ENCODE assay signal across 1 cellular context in the genomic region with DNA sequence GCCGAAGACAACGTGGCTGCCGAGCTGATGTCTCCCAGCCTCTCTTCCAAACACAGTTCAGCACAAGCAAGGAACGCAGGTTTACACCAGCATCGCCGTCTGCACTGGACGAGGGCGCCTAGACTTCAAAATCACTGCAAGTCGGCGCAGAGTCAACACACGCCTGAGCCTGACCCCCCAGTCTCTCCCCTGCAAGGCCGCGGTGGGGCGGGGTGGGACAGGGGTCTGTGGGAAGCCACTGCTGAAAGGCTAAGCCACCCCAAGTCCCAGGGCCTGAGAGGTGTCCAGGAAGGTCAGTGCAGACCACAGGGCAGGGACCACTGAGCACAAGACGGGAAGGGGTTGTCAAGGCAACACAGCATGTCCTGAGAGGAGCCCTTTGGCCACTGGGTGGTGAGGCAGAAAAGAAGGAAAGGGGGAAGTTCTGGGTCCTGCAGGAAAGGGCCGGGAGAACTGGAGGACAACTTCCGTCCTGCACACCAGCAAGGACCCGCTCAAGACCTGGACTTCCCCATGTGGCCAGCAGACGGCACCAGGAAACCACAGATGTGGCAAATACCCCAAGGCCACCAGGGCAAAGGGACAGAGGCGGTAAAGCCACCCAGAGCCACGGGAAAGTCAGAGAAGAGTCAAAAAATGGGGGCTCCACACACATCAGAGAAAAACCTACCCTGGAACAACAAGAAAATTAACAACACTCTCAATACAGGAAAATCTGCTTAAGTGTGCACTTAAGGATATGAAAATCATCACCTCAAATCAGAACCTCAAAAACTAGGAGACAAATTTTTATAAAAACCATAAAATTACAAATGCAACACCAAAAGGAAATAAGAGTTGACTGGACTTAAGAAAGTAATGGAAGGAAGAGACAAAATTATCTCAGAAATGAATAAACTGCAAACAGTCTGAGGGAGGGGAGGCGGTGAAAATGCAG.
TF ChIP-seq lines count a peak whose summit lies in the region.

No MANE protein-coding gene starts in this region.

TF ChIP-seq in HepG2, 621 proteins besides CTCF, POLR2A, EP300 and RAD21 (continued from another document and continues in another):
- TF ChIP-seq ZNF572 (CRISPR knock-in tag; IDR thresholded peaks at IDR 0.05), result no peak
- no peak for TF ChIP-seq POLR2AphosphoS2 (IDR thresholded peaks at IDR 0.05; ENCODE audit: low read depth, low read length)
- TF ChIP-seq, protein P1, sequence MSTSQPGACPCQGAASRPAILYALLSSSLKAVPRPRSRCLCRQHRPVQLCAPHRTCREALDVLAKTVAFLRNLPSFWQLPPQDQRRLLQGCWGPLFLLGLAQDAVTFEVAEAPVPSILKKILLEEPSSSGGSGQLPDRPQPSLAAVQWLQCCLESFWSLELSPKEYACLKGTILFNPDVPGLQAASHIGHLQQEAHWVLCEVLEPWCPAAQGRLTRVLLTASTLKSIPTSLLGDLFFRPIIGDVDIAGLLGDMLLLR (CRISPR knock-in tag; IDR thresholded peaks at IDR 0.05), result peak; percentile 47; the same call in 1 of the 2 replicates
- no peak for TF ChIP-seq MTF2 (CRISPR knock-in tag; IDR thresholded peaks at IDR 0.05; ENCODE audit: borderline replicate concordance)
- no peak for TF ChIP-seq SNAPC2 (CRISPR knock-in tag; IDR thresholded peaks at IDR 0.05)
- no peak for TF ChIP-seq ZNF670 (CRISPR knock-in tag; IDR thresholded peaks at IDR 0.05; ENCODE audit: borderline replicate concordance)
- peak; percentile 77 for TF ChIP-seq TEAD3 (CRISPR knock-in tag; optimal IDR thresholded peaks at IDR 0.05; ENCODE audit: borderline replicate concordance)
- no peak for TF ChIP-seq BRD4 (CRISPR knock-in tag; IDR thresholded peaks at IDR 0.05)
- no peak for TF ChIP-seq RBM39 (IDR thresholded peaks at IDR 0.05; ENCODE audit: low read depth, low read length, poor library complexity, severe bottlenecking)
- TF ChIP-seq MLLT10 (CRISPR knock-in tag; IDR thresholded peaks at IDR 0.05), result no peak
- TF ChIP-seq SMAD3 (CRISPR knock-in tag; IDR thresholded peaks at IDR 0.05), result no peak
- no peak for TF ChIP-seq ZSCAN21 (CRISPR knock-in tag; IDR thresholded peaks at IDR 0.05; ENCODE audit: borderline replicate concordance)
- peak; percentile 51; the same call in 1 of the 2 replicates for TF ChIP-seq KDM2A (CRISPR knock-in tag; IDR thresholded peaks at IDR 0.05; ENCODE audit: borderline replicate concordance, low read depth)
- TF ChIP-seq, protein P2, sequence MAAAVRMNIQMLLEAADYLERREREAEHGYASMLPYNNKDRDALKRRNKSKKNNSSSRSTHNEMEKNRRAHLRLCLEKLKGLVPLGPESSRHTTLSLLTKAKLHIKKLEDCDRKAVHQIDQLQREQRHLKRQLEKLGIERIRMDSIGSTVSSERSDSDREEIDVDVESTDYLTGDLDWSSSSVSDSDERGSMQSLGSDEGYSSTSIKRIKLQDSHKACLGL (CRISPR knock-in tag; IDR thresholded peaks at IDR 0.05), result peak; percentile 71; the same call in 1 of the 2 replicates
- TF ChIP-seq BORCS8-MEF2B (CRISPR knock-in tag; IDR thresholded peaks at IDR 0.05), result no peak
- TF ChIP-seq ZNF333 (CRISPR knock-in tag; IDR thresholded peaks at IDR 0.05; ENCODE audit: borderline replicate concordance), result peak; percentile 78; the same call in 1 of the 2 replicates
- TF ChIP-seq, protein P3, sequence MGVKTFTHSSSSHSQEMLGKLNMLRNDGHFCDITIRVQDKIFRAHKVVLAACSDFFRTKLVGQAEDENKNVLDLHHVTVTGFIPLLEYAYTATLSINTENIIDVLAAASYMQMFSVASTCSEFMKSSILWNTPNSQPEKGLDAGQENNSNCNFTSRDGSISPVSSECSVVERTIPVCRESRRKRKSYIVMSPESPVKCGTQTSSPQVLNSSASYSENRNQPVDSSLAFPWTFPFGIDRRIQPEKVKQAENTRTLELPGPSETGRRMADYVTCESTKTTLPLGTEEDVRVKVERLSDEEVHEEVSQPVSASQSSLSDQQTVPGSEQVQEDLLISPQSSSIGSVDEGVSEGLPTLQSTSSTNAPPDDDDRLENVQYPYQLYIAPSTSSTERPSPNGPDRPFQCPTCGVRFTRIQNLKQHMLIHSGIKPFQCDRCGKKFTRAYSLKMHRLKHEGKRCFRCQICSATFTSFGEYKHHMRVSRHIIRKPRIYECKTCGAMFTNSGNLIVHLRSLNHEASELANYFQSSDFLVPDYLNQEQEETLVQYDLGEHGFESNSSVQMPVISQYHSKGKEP (CRISPR knock-in tag; IDR thresholded peaks at IDR 0.05), result no peak
- no peak for TF ChIP-seq ETV6 (CRISPR knock-in tag; conservative IDR thresholded peaks at IDR 0.05)
- TF ChIP-seq MIER2 (CRISPR knock-in tag; IDR thresholded peaks at IDR 0.05), result no peak
- TF ChIP-seq DNMT1 (CRISPR knock-in tag; IDR thresholded peaks at IDR 0.05), result no peak
- TF ChIP-seq DR1 (CRISPR knock-in tag; IDR thresholded peaks at IDR 0.05), result no peak
- TF ChIP-seq FOXC1 (CRISPR knock-in tag; IDR thresholded peaks at IDR 0.05; ENCODE audit: borderline replicate concordance), result 0 out of 2 replicates have a peak, but pooled peaks have one; percentile 36
- no peak for TF ChIP-seq RXRB (CRISPR knock-in tag; IDR thresholded peaks at IDR 0.05; ENCODE audit: borderline replicate concordance)
- no peak for TF ChIP-seq ZFP36L1 (CRISPR knock-in tag; IDR thresholded peaks at IDR 0.05)
- no peak for TF ChIP-seq ZNF672 (CRISPR knock-in tag; IDR thresholded peaks at IDR 0.05)
- TF ChIP-seq ZNF225 (CRISPR knock-in tag; IDR thresholded peaks at IDR 0.05), result no peak
- no peak for TF ChIP-seq ZNF652 (CRISPR knock-in tag; IDR thresholded peaks at IDR 0.05; ENCODE audit: borderline replicate concordance, low read depth)
- TF ChIP-seq SP140L (CRISPR knock-in tag; IDR thresholded peaks at IDR 0.05; ENCODE audit: borderline replicate concordance), result no peak
- no peak for TF ChIP-seq HNF4G (IDR thresholded peaks at IDR 0.05; ENCODE audit: borderline replicate concordance, low read depth, low read length)
- TF ChIP-seq HNF4G (CRISPR knock-in tag; IDR thresholded peaks at IDR 0.05; ENCODE audit: borderline replicate concordance, low read depth), result no peak
- no peak for TF ChIP-seq RAD51 (IDR thresholded peaks at IDR 0.05; ENCODE audit: borderline replicate concordance)
- TF ChIP-seq NFE2 (CRISPR knock-in tag; IDR thresholded peaks at IDR 0.05), result no peak
- no peak for TF ChIP-seq ZNF558 (CRISPR knock-in tag; IDR thresholded peaks at IDR 0.05; ENCODE audit: borderline replicate concordance)
- TF ChIP-seq, protein P4, sequence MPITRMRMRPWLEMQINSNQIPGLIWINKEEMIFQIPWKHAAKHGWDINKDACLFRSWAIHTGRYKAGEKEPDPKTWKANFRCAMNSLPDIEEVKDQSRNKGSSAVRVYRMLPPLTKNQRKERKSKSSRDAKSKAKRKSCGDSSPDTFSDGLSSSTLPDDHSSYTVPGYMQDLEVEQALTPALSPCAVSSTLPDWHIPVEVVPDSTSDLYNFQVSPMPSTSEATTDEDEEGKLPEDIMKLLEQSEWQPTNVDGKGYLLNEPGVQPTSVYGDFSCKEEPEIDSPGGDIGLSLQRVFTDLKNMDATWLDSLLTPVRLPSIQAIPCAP (CRISPR knock-in tag; IDR thresholded peaks at IDR 0.05; ENCODE audit: low read depth), result no peak
- TF ChIP-seq ZMYM3 (CRISPR knock-in tag; IDR thresholded peaks at IDR 0.05), result no peak
- TF ChIP-seq, protein P5, sequence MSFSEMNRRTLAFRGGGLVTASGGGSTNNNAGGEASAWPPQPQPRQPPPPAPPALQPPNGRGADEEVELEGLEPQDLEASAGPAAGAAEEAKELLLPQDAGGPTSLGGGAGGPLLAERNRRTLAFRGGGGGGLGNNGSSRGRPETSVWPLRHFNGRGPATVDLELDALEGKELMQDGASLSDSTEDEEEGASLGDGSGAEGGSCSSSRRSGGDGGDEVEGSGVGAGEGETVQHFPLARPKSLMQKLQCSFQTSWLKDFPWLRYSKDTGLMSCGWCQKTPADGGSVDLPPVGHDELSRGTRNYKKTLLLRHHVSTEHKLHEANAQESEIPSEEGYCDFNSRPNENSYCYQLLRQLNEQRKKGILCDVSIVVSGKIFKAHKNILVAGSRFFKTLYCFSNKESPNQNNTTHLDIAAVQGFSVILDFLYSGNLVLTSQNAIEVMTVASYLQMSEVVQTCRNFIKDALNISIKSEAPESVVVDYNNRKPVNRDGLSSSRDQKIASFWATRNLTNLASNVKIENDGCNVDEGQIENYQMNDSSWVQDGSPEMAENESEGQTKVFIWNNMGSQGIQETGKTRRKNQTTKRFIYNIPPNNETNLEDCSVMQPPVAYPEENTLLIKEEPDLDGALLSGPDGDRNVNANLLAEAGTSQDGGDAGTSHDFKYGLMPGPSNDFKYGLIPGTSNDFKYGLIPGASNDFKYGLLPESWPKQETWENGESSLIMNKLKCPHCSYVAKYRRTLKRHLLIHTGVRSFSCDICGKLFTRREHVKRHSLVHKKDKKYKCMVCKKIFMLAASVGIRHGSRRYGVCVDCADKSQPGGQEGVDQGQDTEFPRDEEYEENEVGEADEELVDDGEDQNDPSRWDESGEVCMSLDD (CRISPR knock-in tag; IDR thresholded peaks at IDR 0.05; ENCODE audit: borderline replicate concordance), result no peak
- no peak for TF ChIP-seq CCAR2 (optimal IDR thresholded peaks at IDR 0.05; ENCODE audit: low read depth, low read length)
- no peak for TF ChIP-seq ZNF607 (CRISPR knock-in tag; IDR thresholded peaks at IDR 0.05; ENCODE audit: borderline replicate concordance)
- TF ChIP-seq CAMTA2 (CRISPR knock-in tag; IDR thresholded peaks at IDR 0.05; ENCODE audit: borderline replicate concordance), result peak; percentile 51; the same call in 1 of the 2 replicates
- 0 out of 2 replicates have a peak, but pooled peaks have one; percentile 51 for TF ChIP-seq ZNF577 (CRISPR knock-in tag; IDR thresholded peaks at IDR 0.05; ENCODE audit: borderline replicate concordance, low read depth)
- no peak for TF ChIP-seq FOXM1 (CRISPR knock-in tag; IDR thresholded peaks at IDR 0.05)
- TF ChIP-seq RXRA (CRISPR knock-in tag; IDR thresholded peaks at IDR 0.05), result no peak
- TF ChIP-seq, protein P6, sequence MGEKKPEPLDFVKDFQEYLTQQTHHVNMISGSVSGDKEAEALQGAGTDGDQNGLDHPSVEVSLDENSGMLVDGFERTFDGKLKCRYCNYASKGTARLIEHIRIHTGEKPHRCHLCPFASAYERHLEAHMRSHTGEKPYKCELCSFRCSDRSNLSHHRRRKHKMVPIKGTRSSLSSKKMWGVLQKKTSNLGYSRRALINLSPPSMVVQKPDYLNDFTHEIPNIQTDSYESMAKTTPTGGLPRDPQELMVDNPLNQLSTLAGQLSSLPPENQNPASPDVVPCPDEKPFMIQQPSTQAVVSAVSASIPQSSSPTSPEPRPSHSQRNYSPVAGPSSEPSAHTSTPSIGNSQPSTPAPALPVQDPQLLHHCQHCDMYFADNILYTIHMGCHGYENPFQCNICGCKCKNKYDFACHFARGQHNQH (CRISPR knock-in tag; IDR thresholded peaks at IDR 0.05), result no peak
- TF ChIP-seq GABPA (IDR thresholded peaks at IDR 0.05; ENCODE audit: low read depth, low read length), result no peak
- TF ChIP-seq GABPA (CRISPR knock-in tag; IDR thresholded peaks at IDR 0.05; ENCODE audit: low read depth), result 0 out of 2 replicates have a peak, but pooled peaks have one; percentile 8
- TF ChIP-seq PPARG (CRISPR knock-in tag; conservative IDR thresholded peaks at IDR 0.05), result 0 out of 2 replicates have a peak, but pooled peaks have one; percentile 33
- no peak for TF ChIP-seq ZBTB1 (CRISPR knock-in tag; IDR thresholded peaks at IDR 0.05; ENCODE audit: borderline replicate concordance)
- TF ChIP-seq ZC3H13 (CRISPR knock-in tag; IDR thresholded peaks at IDR 0.05), result no peak
- no peak for TF ChIP-seq ZNF468 (CRISPR knock-in tag; IDR thresholded peaks at IDR 0.05)
- TF ChIP-seq ZNF350 (CRISPR knock-in tag; IDR thresholded peaks at IDR 0.05; ENCODE audit: borderline replicate concordance, low read depth), result no peak
- TF ChIP-seq NR2F2 (IDR thresholded peaks at IDR 0.05; ENCODE audit: borderline replicate concordance, low read depth), result no peak
- no peak for TF ChIP-seq ZNF337 (CRISPR knock-in tag; IDR thresholded peaks at IDR 0.05; ENCODE audit: borderline replicate concordance, low read depth)
- TF ChIP-seq, protein P7, sequence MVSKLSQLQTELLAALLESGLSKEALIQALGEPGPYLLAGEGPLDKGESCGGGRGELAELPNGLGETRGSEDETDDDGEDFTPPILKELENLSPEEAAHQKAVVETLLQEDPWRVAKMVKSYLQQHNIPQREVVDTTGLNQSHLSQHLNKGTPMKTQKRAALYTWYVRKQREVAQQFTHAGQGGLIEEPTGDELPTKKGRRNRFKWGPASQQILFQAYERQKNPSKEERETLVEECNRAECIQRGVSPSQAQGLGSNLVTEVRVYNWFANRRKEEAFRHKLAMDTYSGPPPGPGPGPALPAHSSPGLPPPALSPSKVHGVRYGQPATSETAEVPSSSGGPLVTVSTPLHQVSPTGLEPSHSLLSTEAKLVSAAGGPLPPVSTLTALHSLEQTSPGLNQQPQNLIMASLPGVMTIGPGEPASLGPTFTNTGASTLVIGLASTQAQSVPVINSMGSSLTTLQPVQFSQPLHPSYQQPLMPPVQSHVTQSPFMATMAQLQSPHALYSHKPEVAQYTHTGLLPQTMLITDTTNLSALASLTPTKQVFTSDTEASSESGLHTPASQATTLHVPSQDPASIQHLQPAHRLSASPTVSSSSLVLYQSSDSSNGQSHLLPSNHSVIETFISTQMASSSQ (IDR thresholded peaks at IDR 0.05; ENCODE audit: low read depth), result no peak
- TF ChIP-seq, protein P7 (CRISPR knock-in tag; IDR thresholded peaks at IDR 0.05; ENCODE audit: borderline replicate concordance), result 0 out of 2 replicates have a peak, but pooled peaks have one; percentile 38
- 0 out of 2 replicates have a peak, but pooled peaks have one; percentile 55 for TF ChIP-seq MTA1 (CRISPR knock-in tag; IDR thresholded peaks at IDR 0.05; ENCODE audit: borderline replicate concordance)
- no peak for TF ChIP-seq MTF1 (CRISPR knock-in tag; IDR thresholded peaks at IDR 0.05)
- TF ChIP-seq, protein P8, sequence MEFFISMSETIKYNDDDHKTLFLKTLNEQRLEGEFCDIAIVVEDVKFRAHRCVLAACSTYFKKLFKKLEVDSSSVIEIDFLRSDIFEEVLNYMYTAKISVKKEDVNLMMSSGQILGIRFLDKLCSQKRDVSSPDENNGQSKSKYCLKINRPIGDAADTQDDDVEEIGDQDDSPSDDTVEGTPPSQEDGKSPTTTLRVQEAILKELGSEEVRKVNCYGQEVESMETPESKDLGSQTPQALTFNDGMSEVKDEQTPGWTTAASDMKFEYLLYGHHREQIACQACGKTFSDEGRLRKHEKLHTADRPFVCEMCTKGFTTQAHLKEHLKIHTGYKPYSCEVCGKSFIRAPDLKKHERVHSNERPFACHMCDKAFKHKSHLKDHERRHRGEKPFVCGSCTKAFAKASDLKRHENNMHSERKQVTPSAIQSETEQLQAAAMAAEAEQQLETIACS (CRISPR knock-in tag; IDR thresholded peaks at IDR 0.05), result no peak
- TF ChIP-seq GLI4 (CRISPR knock-in tag; IDR thresholded peaks at IDR 0.05; ENCODE audit: borderline replicate concordance), result no peak
- TF ChIP-seq SOX6 (IDR thresholded peaks at IDR 0.05), result no peak
- no peak for TF ChIP-seq SOX6 (CRISPR knock-in tag; IDR thresholded peaks at IDR 0.05)
